Comparison of ENCODE assay signal across 15 cellular contexts in the genomic region with DNA sequence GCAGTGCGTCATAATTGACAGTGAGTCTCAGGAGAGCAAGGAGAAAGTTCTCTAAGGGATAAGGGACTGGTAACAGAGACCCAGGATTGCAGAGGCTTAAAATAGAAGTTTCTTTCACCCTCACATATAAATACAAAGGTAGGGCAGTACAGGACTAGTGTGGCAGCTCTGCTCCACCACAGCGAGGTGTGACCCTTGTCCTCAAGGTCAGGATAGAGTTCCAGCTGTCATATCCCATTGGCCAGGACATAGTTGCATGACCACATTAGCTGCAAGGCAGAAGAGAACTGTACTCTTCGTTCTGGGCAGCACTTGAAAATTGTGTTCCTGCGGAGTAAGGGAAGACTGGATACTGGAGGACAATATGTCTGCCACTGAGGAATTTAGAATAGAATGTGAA.
DNase-seq lines count a peak whose midpoint lies in the region; ATAC-seq, FAIRE-seq and TF ChIP-seq lines count a peak whose summit lies in the region.
"Had no signal": no experiment of that assay in that cellular context is flagged by ENCODE, and none has a peak within 500 bp of the region (broad histone marks: within the 10 kb centered on the region; RNA-seq: fewer than 3 reads in every experiment).

No MANE protein-coding gene starts in this region.

- WGBS in right cardiac atrium, result 86% methylated on average over 4 of the region's 4 CpGs

- no peak overlapping the region for H3K4me3 ChIP-seq in right cardiac atrium (ENCODE audit: low read length)
- no peak overlapping the region for H3K4me3 ChIP-seq in WERI-Rb-1 (ENCODE audit: low read depth, low read length)
- H3K4me3 ChIP-seq: BLaER1, HAP-1 had no signal

- no peak for FAIRE-seq in H54 (lab: Jason Lieb, UNC)
- FAIRE-seq: H1 had no signal

- TF ChIP-seq POLR2A in H54 (IDR thresholded peaks at IDR 0.05; ENCODE audit: low read depth, low read length), result no peak

- H3K9me3 ChIP-seq in right cardiac atrium (ENCODE audit: control insufficient read depth, low read length) (no peaks in the 10 kb centered on the region), WERI-Rb-1 (ENCODE audit: severe bottlenecking) (no peaks in the 10 kb centered on the region)
- H3K9me3 ChIP-seq: BLaER1, HAP-1 had no signal

- TF ChIP-seq CTCF in WERI-Rb-1 (IDR thresholded peaks at IDR 0.05; ENCODE audit: low read depth, low read length), result no peak

- intact Hi-C loops in Right ventricle myocardium superior (cut with DNase I), result no loop called here
- intact Hi-C loops in right cardiac atrium (cut with DNase I), result no loop called here

- H3K36me3 ChIP-seq in WERI-Rb-1, result peaks cover 77% of the 10 kb centered on the region
- H3K36me3 ChIP-seq: BLaER1, HAP-1 had no signal

- H3K4me1 ChIP-seq in right cardiac atrium (ENCODE audit: control insufficient read depth, insufficient read depth, low read length), result peaks cover 1% of the 10 kb centered on the region
- H3K4me1 ChIP-seq: BLaER1, HAP-1 had no signal

- DNase-seq in Right ventricle myocardium superior (no peak), right cardiac atrium (no peak), WERI-Rb-1 (no peak), myocyte (ENCODE audit: low read depth) (peak; percentile 74), NCI-H187 (lab: John Stamatoyannopoulos, UW) (no peak), H54 (ENCODE audit: insufficient read length, low spot score) (no peak)
- DNase-seq: 8988T; CD4-positive, alpha-beta memory T cell; DMS153; DMS79; GDM1 had no signal

- no peak overlapping the region for H3K27ac ChIP-seq in right cardiac atrium (ENCODE audit: low read length)
- H3K27ac ChIP-seq in WERI-Rb-1, result 0 out of 2 replicates have a peak overlapping the region, but pooled peaks have one; percentile 16
- H3K27ac ChIP-seq: BLaER1 had no signal

- H3K27me3 ChIP-seq in right cardiac atrium (ENCODE audit: control insufficient read depth, insufficient read depth), result no peaks in the 10 kb centered on the region
- no peaks in the 10 kb centered on the region for H3K27me3 ChIP-seq in WERI-Rb-1 (ENCODE audit: insufficient read depth, low read depth, severe bottlenecking)

- peak; percentile 37 for ATAC-seq in Right ventricle myocardium superior (ENCODE audit: poor library complexity)
- no peak for ATAC-seq in right cardiac atrium
- no peak for ATAC-seq in HG03095 (IDR thresholded peaks at IDR 0.05; ENCODE audit: unreplicated experiment)
